ENCODE assay signal across 24 cellular contexts in the genomic region with DNA sequence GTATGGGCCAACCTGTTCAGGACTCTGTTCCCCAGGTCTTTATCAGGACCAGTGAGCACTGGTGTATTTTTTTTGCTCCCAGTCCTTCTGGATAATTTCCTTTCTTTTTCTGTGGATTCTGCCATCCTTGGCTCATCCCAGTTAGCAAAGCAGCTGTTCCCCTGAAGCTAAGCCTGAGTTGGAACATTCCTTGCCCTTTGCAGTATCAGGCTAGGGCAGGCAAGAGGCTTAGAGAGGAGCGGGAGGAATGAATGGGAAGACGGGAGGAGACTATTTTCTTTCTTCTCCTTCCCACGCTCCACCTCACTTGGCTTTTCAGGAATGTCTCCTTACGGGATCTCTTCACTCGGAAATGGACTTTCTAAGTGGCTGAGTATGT. TPM values are rescaled to one million over a fixed set of nuclear protein-coding genes. Genes with fewer than 3 reads are reported as not detected.
A peak's percentile ranks its signal among the peaks of the same experiment; 100 is the strongest.
DNase-seq lines count a peak whose midpoint lies in the region; TF ChIP-seq lines count a peak whose summit lies in the region.
"Had no signal": no experiment of that assay in that cellular context is flagged by ENCODE, and none has a peak within 500 bp of the region (broad histone marks: within the 10 kb centered on the region; RNA-seq: fewer than 3 reads in every experiment).

No MANE protein-coding gene starts in this region.

- H3K4ac ChIP-seq in H9 (ENCODE audit: low read depth, low read length) (no peak overlapping the region), trophoblast cell (ENCODE audit: low read depth, low read length) (no peak overlapping the region)

- H3K27me3 ChIP-seq in H9 (ENCODE audit: insufficient read depth, low read length) (no peaks in the 10 kb centered on the region), adipocyte (replicated peaks; ENCODE audit: control insufficient read depth, insufficient read depth, low read length) (no peaks in the 10 kb centered on the region), iPS-15b (ENCODE audit: control insufficient read depth, insufficient read depth, low read length) (no peaks in the 10 kb centered on the region), trophoblast cell (ENCODE audit: insufficient read depth, low read length) (no peaks in the 10 kb centered on the region)
- H3K27me3 ChIP-seq: ascending aorta, esophagus squamous epithelium had no signal

- H3K79me1 ChIP-seq in H9 (ENCODE audit: insufficient read depth, low read depth, low read length, poor library complexity, severe bottlenecking) (no peaks in the 10 kb centered on the region), trophoblast cell (ENCODE audit: low read length) (peaks cover 16% of the 10 kb centered on the region)

- no peak overlapping the region for H3K4me3 ChIP-seq in adipocyte (ENCODE audit: low read length)
- peak overlapping the region; percentile 6 for H3K4me3 ChIP-seq in iPS-15b (ENCODE audit: low read depth, low read length)
- no peak overlapping the region for H3K4me3 ChIP-seq in trophoblast cell (ENCODE audit: low read depth, low read length)
- H3K4me3 ChIP-seq: ascending aorta, esophagus squamous epithelium, thoracic aorta had no signal

- H2BK5ac ChIP-seq in H9 (ENCODE audit: insufficient read length, low read length) (no peak overlapping the region), trophoblast cell (ENCODE audit: low read depth, low read length, poor library complexity) (no peak overlapping the region)

- H3K23me2 ChIP-seq in H9 (ENCODE audit: insufficient read length, low read depth, low read length, poor library complexity, severe bottlenecking), result no peaks in the 10 kb centered on the region

- peak overlapping the region; percentile 84 for H3K27ac ChIP-seq in H9 (ENCODE audit: insufficient read length, low read depth, low read length)
- peak overlapping the region; percentile 47 for H3K27ac ChIP-seq in trophoblast cell (ENCODE audit: low read depth, low read length)
- H3K27ac ChIP-seq: ascending aorta, esophagus squamous epithelium, thoracic aorta had no signal

- H3K27me3 Mint-ChIP-seq in H9 (ENCODE audit: low read depth), result no peaks in the 10 kb centered on the region
- H3K27me3 Mint-ChIP-seq: activated CD8-positive, alpha-beta T cell treated with anti-CD3 and anti-CD28 coated beads for 36 hours; activated naive CD4-positive, alpha-beta T cell treated with anti-CD3 and anti-CD28 coated beads, Interleukin-2, amount 10 ng/mL, durations not matched to agents 7 days and 5 days; activated T-cell treated with anti-CD3 and anti-CD28 coated beads, Interleukin-2, amount 50 U/mL, for 24 hours; CD8-positive, alpha-beta memory T cell had no signal

- H2BK120ac ChIP-seq in H9 (ENCODE audit: low read depth, low read length, poor library complexity, severe bottlenecking) (no peak overlapping the region), trophoblast cell (ENCODE audit: insufficient read depth, low read length, poor library complexity) (peak overlapping the region; percentile 6)

- H3K23ac ChIP-seq in H9 (ENCODE audit: insufficient read length, low read depth, low read length) (no peak overlapping the region), trophoblast cell (ENCODE audit: low read length) (no peak overlapping the region)

- no peak overlapping the region for H3K56ac ChIP-seq in H9 (ENCODE audit: insufficient read length, low read depth, low read length)

- peaks cover 46 to 50% of the 10 kb centered on the region in 2 experiments for H3K4me1 Mint-ChIP-seq in H9
- H3K4me1 Mint-ChIP-seq: activated B cell treated with CpG ODN at 0.5 μM for 24 hours; activated naive CD4-positive, alpha-beta T cell treated with anti-CD3 and anti-CD28 coated beads, Interleukin-2, amount 10 ng/mL, durations not matched to agents 7 days and 5 days; CD8-positive, alpha-beta memory T cell; stimulated activated effector memory CD8-positive, alpha-beta T cell treated with anti-CD3 and anti-CD28 coated beads, Interleukin-12 subunit alpha, Interleukin-12 subunit beta, amount 100 ng/mL, for 72 hours had no signal

- H3K4me1 ChIP-seq in H9 (ENCODE audit: insufficient read depth, low read length), result peaks cover 16% of the 10 kb centered on the region
- peaks cover 5% of the 10 kb centered on the region for H3K4me1 ChIP-seq in adipocyte (ENCODE audit: control insufficient read depth, insufficient read depth, low read length)
- peaks cover 30% of the 10 kb centered on the region for H3K4me1 ChIP-seq in iPS-15b (ENCODE audit: control insufficient read depth, insufficient read depth, low read length)
- H3K4me1 ChIP-seq in trophoblast cell (ENCODE audit: control insufficient read depth in 1 of 2, insufficient read depth in 2 of 2, low read length in 2 of 2), result peaks cover 27 to 30% of the 10 kb centered on the region in 2 experiments
- H3K4me1 ChIP-seq: ascending aorta had no signal

- H2BK12ac ChIP-seq in H9 (ENCODE audit: insufficient read length, low read depth, low read length) (no peak overlapping the region), trophoblast cell (ENCODE audit: low read length) (no peak overlapping the region)

- H3K9ac ChIP-seq in H9 (ENCODE audit: extremely low read depth, insufficient read length, low read length) (no peak overlapping the region), adipocyte (ENCODE audit: low read length) (no peak overlapping the region), iPS-15b (ENCODE audit: low read depth, low read length) (peak overlapping the region; percentile 48), trophoblast cell (ENCODE audit: low read length) (no peak overlapping the region)

- no peak overlapping the region for H2AFZ ChIP-seq in H9 (ENCODE audit: low read length)
- H2AFZ ChIP-seq in trophoblast cell (ENCODE audit: insufficient read depth, low read length, poor library complexity), result no peak overlapping the region

- peaks cover 5% of the 10 kb centered on the region for H3K36me3 ChIP-seq in adipocyte (ENCODE audit: control insufficient read depth, insufficient read depth, low read length, severe bottlenecking)
- no peaks in the 10 kb centered on the region for H3K36me3 ChIP-seq in iPS-15b (ENCODE audit: control insufficient read depth, insufficient read depth, low read length)
- H3K36me3 ChIP-seq in trophoblast cell (ENCODE audit: control insufficient read depth in 1 of 2, insufficient read depth in 2 of 2, low read length in 2 of 2), result no peaks in the 10 kb centered on the region
- H3K36me3 ChIP-seq: ascending aorta, esophagus squamous epithelium, thoracic aorta had no signal

- H3K9me3 ChIP-seq in H9 (ENCODE audit: control insufficient read depth, low read depth, low read length) (no peaks in the 10 kb centered on the region), adipocyte (ENCODE audit: control insufficient read depth, low read length) (no peaks in the 10 kb centered on the region), iPS-15b (ENCODE audit: control insufficient read depth, insufficient read depth, low read length) (no peaks in the 10 kb centered on the region), trophoblast cell (ENCODE audit: insufficient read depth, low read depth, low read length) (no peaks in the 10 kb centered on the region)
- H3K9me3 ChIP-seq: ascending aorta, esophagus squamous epithelium, thoracic aorta had no signal

- no peaks in the 10 kb centered on the region for H3K9me3 Mint-ChIP-seq in H9
- H3K9me3 Mint-ChIP-seq: activated B cell treated with CpG ODN at 0.5 μM for 24 hours; activated CD8-positive, alpha-beta T cell treated with anti-CD3 and anti-CD28 coated beads for 36 hours; activated naive CD4-positive, alpha-beta T cell treated with anti-CD3 and anti-CD28 coated beads, Interleukin-2, amount 10 ng/mL, durations not matched to agents 7 days and 5 days; activated T-cell treated with anti-CD3 and anti-CD28 coated beads, Interleukin-2, amount 50 U/mL, for 24 hours; CD8-positive, alpha-beta memory T cell; stimulated activated effector memory CD8-positive, alpha-beta T cell treated with anti-CD3 and anti-CD28 coated beads, Interleukin-12 subunit alpha, Interleukin-12 subunit beta, amount 100 ng/mL, for 72 hours had no signal

- H3K79me2 ChIP-seq in H9 (ENCODE audit: insufficient read depth, low read length), result no peaks in the 10 kb centered on the region
- H3K79me2 ChIP-seq in trophoblast cell (ENCODE audit: control insufficient read depth, insufficient read depth, low read length, poor library complexity), result no peaks in the 10 kb centered on the region

- no peak overlapping the region for H3T11ph ChIP-seq in H9 (ENCODE audit: low read length)

- H4K20me1 ChIP-seq in H9 (ENCODE audit: control insufficient read depth, insufficient read depth, insufficient read length), result no peaks in the 10 kb centered on the region

- H4K8ac ChIP-seq in H9 (replicated peaks; ENCODE audit: insufficient read length, low read depth, low read length) (no peak overlapping the region), trophoblast cell (ENCODE audit: low read depth, low read length) (no peak overlapping the region)

- H3K18ac ChIP-seq in H9 (ENCODE audit: insufficient read length, low read depth, low read length), result peak overlapping the region; percentile 11
- H3K18ac ChIP-seq in trophoblast cell (ENCODE audit: low read length), result no peak overlapping the region

- TF ChIP-seq CTCF in H9 (conservative IDR thresholded peaks at IDR 0.05), result no peak

- no peaks in the 10 kb centered on the region; a peak in 1 of 7 replicates for H3K36me3 Mint-ChIP-seq in H9 (ENCODE audit: insufficient read depth in 1 of 3, low read depth in 3 of 3)
- H3K36me3 Mint-ChIP-seq: activated naive CD4-positive, alpha-beta T cell treated with anti-CD3 and anti-CD28 coated beads, Interleukin-2, amount 10 ng/mL, durations not matched to agents 7 days and 5 days; stimulated activated effector memory CD8-positive, alpha-beta T cell treated with anti-CD3 and anti-CD28 coated beads, Interleukin-12 subunit alpha, Interleukin-12 subunit beta, amount 100 ng/mL, for 72 hours had no signal

- H4K12ac ChIP-seq in trophoblast cell (ENCODE audit: low read depth, low read length), result no peak overlapping the region

- H3K4me2 ChIP-seq in H9 (ENCODE audit: insufficient read depth, insufficient read length, low read length), result peak overlapping the region; percentile 27
- H3K4me2 ChIP-seq in trophoblast cell (ENCODE audit: low read length), result no peak overlapping the region

- no peak overlapping the region for H2BK20ac ChIP-seq in H9 (ENCODE audit: low read depth, low read length, poor library complexity, severe bottlenecking)

- no peak overlapping the region for H3K14ac ChIP-seq in H9 (ENCODE audit: insufficient read depth, low read length)
- no peak overlapping the region for H3K14ac ChIP-seq in trophoblast cell (ENCODE audit: low read length)

- H4K91ac ChIP-seq in H9 (ENCODE audit: insufficient read length, low read depth, low read length) (no peak overlapping the region), trophoblast cell (ENCODE audit: low read depth, low read length) (no peak overlapping the region)

- H2AK5ac ChIP-seq in H9 (ENCODE audit: insufficient read length, low read length) (no peak overlapping the region), trophoblast cell (ENCODE audit: low read length) (no peak overlapping the region)

- peak overlapping the region; percentile 92 to 99 (median 96) for H3K27ac Mint-ChIP-seq in H9
- H3K27ac Mint-ChIP-seq: activated B cell treated with CpG ODN at 0.5 μM for 24 hours; activated CD8-positive, alpha-beta T cell treated with anti-CD3 and anti-CD28 coated beads for 36 hours; activated naive CD4-positive, alpha-beta T cell treated with anti-CD3 and anti-CD28 coated beads, Interleukin-2, amount 10 ng/mL, durations not matched to agents 7 days and 5 days; activated T-cell treated with anti-CD3 and anti-CD28 coated beads, Interleukin-2, amount 50 U/mL, for 24 hours; CD8-positive, alpha-beta memory T cell; stimulated activated effector memory CD8-positive, alpha-beta T cell treated with anti-CD3 and anti-CD28 coated beads, Interleukin-12 subunit alpha, Interleukin-12 subunit beta, amount 100 ng/mL, for 72 hours had no signal

- DNase-seq in H9 (peak; percentile 70), adipocyte (ENCODE audit: low read depth) (peak; percentile 64), trophoblast cell (peak; percentile 82 to 83), H4 (ENCODE audit: low spot score) (no peak), NCI-H2196 treated with DMSO at 0.1 percent for 48 hours (lab: John Stamatoyannopoulos, UW; ENCODE audit: unreplicated experiment) (no peak), NCI-H345 (lab: John Stamatoyannopoulos, UW) (no peak)
- DNase-seq in stimulated activated CD4-positive, alpha-beta T cell treated with anti-CD3 and anti-CD28 coated beads, Interleukin-4, amount 100 ng/mL, for 24 hours, result no peak
- DNase-seq: activated B cell treated with CpG ODN at 0.5 μM for 24 hours; activated CD8-positive, alpha-beta T cell treated with anti-CD3 and anti-CD28 coated beads for 36 hours; activated naive CD4-positive, alpha-beta T cell treated with anti-CD3 and anti-CD28 coated beads, Interleukin-2, amount 10 ng/mL, durations not matched to agents 7 days and 5 days; activated T-cell treated with anti-CD3 and anti-CD28 coated beads, Interleukin-2, amount 50 U/mL, for 24 hours; CD8-positive, alpha-beta memory T cell; cerebellar nuclear complex; DND-41; effector CD4-positive, alpha-beta T cell; esophagus squamous epithelium; left colon; NCI-H1105 treated with DMSO at 0.1 percent for 48 hours; NCI-H2227 treated with DMSO at 0.1 percent for 48 hours; occipital lobe had no signal

- no peak overlapping the region for H4K5ac ChIP-seq in H9 (ENCODE audit: insufficient read length, low read depth, low read length)

- no CpG with 5 or more reads among the region's 5 CpGs for WGBS in H9 (ENCODE audit: extremely low coverage, insufficient read length, low lambda C conversion rate)
- WGBS in trophoblast cell (ENCODE audit: extremely low coverage, insufficient coverage, insufficient read length), result no CpG with 5 or more reads among the region's 5 CpGs

- peak overlapping the region; percentile 52 to 72 for H3K4me3 Mint-ChIP-seq in H9
- H3K4me3 Mint-ChIP-seq: activated B cell treated with CpG ODN at 0.5 μM for 24 hours; activated CD8-positive, alpha-beta T cell treated with anti-CD3 and anti-CD28 coated beads for 36 hours; activated naive CD4-positive, alpha-beta T cell treated with anti-CD3 and anti-CD28 coated beads, Interleukin-2, amount 10 ng/mL, durations not matched to agents 7 days and 5 days; activated T-cell treated with anti-CD3 and anti-CD28 coated beads, Interleukin-2, amount 50 U/mL, for 24 hours; CD8-positive, alpha-beta memory T cell; stimulated activated effector memory CD8-positive, alpha-beta T cell treated with anti-CD3 and anti-CD28 coated beads, Interleukin-12 subunit alpha, Interleukin-12 subunit beta, amount 100 ng/mL, for 72 hours had no signal

- no peak overlapping the region for H2BK15ac ChIP-seq in H9 (ENCODE audit: low read depth, low read length)

RNA-seq across cellular contexts. Expression of a gene that starts 29.2 kb away (rescaled TPM):
- 29.1 and 29.4 TPM in 2 replicates for total RNA-seq in H9 (2021)
- 63.2 and 64.2 TPM in 2 replicates for polyA plus RNA-seq in trophoblast cell (2013)
- 15.2 and 21.6 TPM in 2 replicates for total RNA-seq in H4 (2014; rRNA removed; shearing (Covaris generic))

RNA-seq across cellular contexts. Expression of a gene that starts 29.6 kb away (rescaled TPM):
- 35.7 and 40.1 TPM in 2 replicates for total RNA-seq in H9 (2021)
- 26.0 and 27.2 TPM in 2 replicates for polyA plus RNA-seq in trophoblast cell (2013)
- total RNA-seq in H4 (2014; rRNA removed; shearing (Covaris generic)), result 10.5 and 16.1 TPM in 2 replicates

RNA-seq across cellular contexts. Expression of a gene that starts 53.0 kb away (rescaled TPM):
- total RNA-seq in H9 (2021), result 6.1 and 7.1 TPM in 2 replicates
- 23.1 and 26.4 TPM in 2 replicates for polyA plus RNA-seq in trophoblast cell (2013)
- 0.79 and 0.99 TPM in 2 replicates for total RNA-seq in H4 (2014; rRNA removed; shearing (Covaris generic))

Comparison
In these comparisons a context has a peak if more than half of its experiments do, and no peak if none do; other contexts are left out.
1. DNase-seq: peak in H9 (single experiment), adipocyte (single experiment) and trophoblast cell (2 of 2); none in H4 (single experiment), stimulated activated CD4-positive, alpha-beta T cell treated with anti-CD3 and anti-CD28 coated beads, Interleukin-4, amount 100 ng/mL, for 24 hours (single experiment), NCI-H2196 treated with DMSO at 0.1 percent for 48 hours (single experiment) and NCI-H345 (single experiment).